Comparison of ENCODE assay signal across 1 cellular context in the genomic region with DNA sequence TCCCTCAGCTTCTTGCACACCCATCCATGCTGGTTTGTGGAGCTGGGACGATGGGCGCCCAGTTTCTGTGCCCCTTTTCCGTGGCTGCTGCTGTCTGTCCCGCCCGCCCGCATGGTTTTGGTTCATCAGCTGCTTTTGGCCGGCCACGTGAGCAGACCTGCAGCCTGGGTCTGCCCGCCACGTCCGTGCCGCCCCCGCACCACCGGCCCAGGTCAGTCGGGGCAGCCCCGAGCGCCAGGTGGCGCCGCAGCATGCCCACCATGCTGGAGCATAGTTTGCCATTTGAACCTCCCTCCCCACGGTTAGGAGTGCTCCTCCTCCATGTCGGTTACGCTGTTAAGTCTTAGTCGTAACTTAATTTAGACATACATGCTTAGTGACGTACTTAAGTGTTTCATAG.
TF ChIP-seq lines count a peak whose summit lies in the region.

No MANE protein-coding gene starts in this region.

TF ChIP-seq in GM23338, 12 proteins besides CTCF, POLR2A, EP300 and RAD21:
- no peak for TF ChIP-seq STAT1 (IDR thresholded peaks at IDR 0.05; ENCODE audit: unreplicated experiment)
- no peak for TF ChIP-seq EZH2phosphoT487 (IDR thresholded peaks at IDR 0.05; ENCODE audit: unreplicated experiment)
- TF ChIP-seq, protein P1, sequence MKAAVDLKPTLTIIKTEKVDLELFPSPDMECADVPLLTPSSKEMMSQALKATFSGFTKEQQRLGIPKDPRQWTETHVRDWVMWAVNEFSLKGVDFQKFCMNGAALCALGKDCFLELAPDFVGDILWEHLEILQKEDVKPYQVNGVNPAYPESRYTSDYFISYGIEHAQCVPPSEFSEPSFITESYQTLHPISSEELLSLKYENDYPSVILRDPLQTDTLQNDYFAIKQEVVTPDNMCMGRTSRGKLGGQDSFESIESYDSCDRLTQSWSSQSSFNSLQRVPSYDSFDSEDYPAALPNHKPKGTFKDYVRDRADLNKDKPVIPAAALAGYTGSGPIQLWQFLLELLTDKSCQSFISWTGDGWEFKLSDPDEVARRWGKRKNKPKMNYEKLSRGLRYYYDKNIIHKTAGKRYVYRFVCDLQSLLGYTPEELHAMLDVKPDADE (IDR thresholded peaks at IDR 0.05): no peak
- no peak for TF ChIP-seq JUNB (IDR thresholded peaks at IDR 0.05; ENCODE audit: unreplicated experiment)
- TF ChIP-seq EZH2 (IDR thresholded peaks at IDR 0.05; ENCODE audit: low read depth, unreplicated experiment): no peak
- TF ChIP-seq CREB1 (CRISPR knock-in tag; IDR thresholded peaks at IDR 0.05; ENCODE audit: low read depth): no peak
- TF ChIP-seq, protein P2, sequence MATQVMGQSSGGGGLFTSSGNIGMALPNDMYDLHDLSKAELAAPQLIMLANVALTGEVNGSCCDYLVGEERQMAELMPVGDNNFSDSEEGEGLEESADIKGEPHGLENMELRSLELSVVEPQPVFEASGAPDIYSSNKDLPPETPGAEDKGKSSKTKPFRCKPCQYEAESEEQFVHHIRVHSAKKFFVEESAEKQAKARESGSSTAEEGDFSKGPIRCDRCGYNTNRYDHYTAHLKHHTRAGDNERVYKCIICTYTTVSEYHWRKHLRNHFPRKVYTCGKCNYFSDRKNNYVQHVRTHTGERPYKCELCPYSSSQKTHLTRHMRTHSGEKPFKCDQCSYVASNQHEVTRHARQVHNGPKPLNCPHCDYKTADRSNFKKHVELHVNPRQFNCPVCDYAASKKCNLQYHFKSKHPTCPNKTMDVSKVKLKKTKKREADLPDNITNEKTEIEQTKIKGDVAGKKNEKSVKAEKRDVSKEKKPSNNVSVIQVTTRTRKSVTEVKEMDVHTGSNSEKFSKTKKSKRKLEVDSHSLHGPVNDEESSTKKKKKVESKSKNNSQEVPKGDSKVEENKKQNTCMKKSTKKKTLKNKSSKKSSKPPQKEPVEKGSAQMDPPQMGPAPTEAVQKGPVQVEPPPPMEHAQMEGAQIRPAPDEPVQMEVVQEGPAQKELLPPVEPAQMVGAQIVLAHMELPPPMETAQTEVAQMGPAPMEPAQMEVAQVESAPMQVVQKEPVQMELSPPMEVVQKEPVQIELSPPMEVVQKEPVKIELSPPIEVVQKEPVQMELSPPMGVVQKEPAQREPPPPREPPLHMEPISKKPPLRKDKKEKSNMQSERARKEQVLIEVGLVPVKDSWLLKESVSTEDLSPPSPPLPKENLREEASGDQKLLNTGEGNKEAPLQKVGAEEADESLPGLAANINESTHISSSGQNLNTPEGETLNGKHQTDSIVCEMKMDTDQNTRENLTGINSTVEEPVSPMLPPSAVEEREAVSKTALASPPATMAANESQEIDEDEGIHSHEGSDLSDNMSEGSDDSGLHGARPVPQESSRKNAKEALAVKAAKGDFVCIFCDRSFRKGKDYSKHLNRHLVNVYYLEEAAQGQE (IDR thresholded peaks at IDR 0.05; ENCODE audit: unreplicated experiment): no peak
- no peak for TF ChIP-seq POLR2AphosphoS5 (IDR thresholded peaks at IDR 0.05; ENCODE audit: low read depth)
- no peak for TF ChIP-seq ZNF114 (CRISPR knock-in tag; IDR thresholded peaks at IDR 0.05)
